8 cellular contexts compared by ENCODE assay signal in genomic region chr6:32148289-32148688, GRCh38. TPM values are rescaled to one million over a fixed set of nuclear protein-coding genes. Genes with fewer than 3 reads are reported as not detected.
A peak's percentile ranks its signal among the peaks of the same experiment; 100 is the strongest.
DNase-seq lines count a peak whose midpoint lies in the region; ATAC-seq and TF ChIP-seq lines count a peak whose summit lies in the region.

No MANE protein-coding gene starts in this region.

- H3K27me3 ChIP-seq in HUES64 (ENCODE audit: insufficient read depth, low read length) = peaks cover 24% of the 10 kb centered on the region

- H3K36me3 ChIP-seq in HUES64 (ENCODE audit: insufficient read depth, low read length) = no peaks in the 10 kb centered on the region

- H3K9me3 Mint-ChIP-seq in CD14-positive monocyte (peaks cover 0 to 29% (median 11%) of the 10 kb centered on the region in 7 donors), nephron progenitor cell (peaks cover 8% of the 10 kb centered on the region)

- H3K4me1 Mint-ChIP-seq in CD14-positive monocyte = peaks cover 23% of the 10 kb centered on the region
- peaks cover 69% of the 10 kb centered on the region for H3K4me1 Mint-ChIP-seq in nephron progenitor cell

- H3K27me3 Mint-ChIP-seq in CD14-positive monocyte (ENCODE audit: low read depth in 3 of 3) = peaks cover 58 to 70% (median 63%) of the 10 kb centered on the region in 3 donors
- H3K27me3 Mint-ChIP-seq in nephron progenitor cell (ENCODE audit: low read depth, poor library complexity) = peaks cover 64% of the 10 kb centered on the region

- H3K36me3 Mint-ChIP-seq in CD14-positive monocyte (peaks cover 0 to 13% of the 10 kb centered on the region in 2 donors), nephron progenitor cell (ENCODE audit: low read depth) (peaks cover 11% of the 10 kb centered on the region)

- H3K4me3 Mint-ChIP-seq in CD14-positive monocyte (peak overlapping the region; percentile 87 to 95), nephron progenitor cell (peak overlapping the region; percentile 77)

- intact Hi-C loops in CD14-positive monocyte (cut with micrococcal nuclease) = loop anchor here in 1 of 2 donors (1.0 kb wide), 1 partner anchor 28 kb away; the partner anchor contains the start of gene AGPAT1

- 89% methylated on average over 11 of the region's 12 CpGs for WGBS in HUES64

- H3K4me1 ChIP-seq in HUES64 (ENCODE audit: insufficient read depth, low read length) = peaks cover 19% of the 10 kb centered on the region

- H3K9ac ChIP-seq in HUES64 (ENCODE audit: low read depth, low read length) = no peak overlapping the region

- TF ChIP-seq CTCF in CD14-positive monocyte (IDR thresholded peaks at IDR 0.05) (no peak), nephron progenitor cell (IDR thresholded peaks at IDR 0.05) (no peak)

- no peak for ATAC-seq in GM21723 (IDR thresholded peaks at IDR 0.05; ENCODE audit: unreplicated experiment)

- H3K27ac Mint-ChIP-seq in CD14-positive monocyte = peak overlapping the region in 3 of 7 donors; percentile 36 to 59 (median 38)
- H3K27ac Mint-ChIP-seq in nephron progenitor cell = no peak overlapping the region

- no peak for DNase-seq in CD14-positive monocyte (ENCODE audit: low spot score)
- peak; percentile 58 for DNase-seq in ecto neural progenitor cell (ENCODE audit: low spot score)
- DNase-seq in nephron progenitor cell = no peak
- DNase-seq in COR-L47 (lab: John Stamatoyannopoulos, UW) = no peak
- DNase-seq in UCSD-AML1 (lab: John Stamatoyannopoulos, UW; ENCODE audit: unreplicated experiment) = no peak
- DNase-seq in DMS 273 (lab: John Stamatoyannopoulos, UW; ENCODE audit: unreplicated experiment) = no peak

- H3K9me3 ChIP-seq in HUES64 (ENCODE audit: insufficient read depth, low read depth, low read length) = no peaks in the 10 kb centered on the region

- no peak overlapping the region for H3K27ac ChIP-seq in HUES64 (ENCODE audit: low read depth, low read length)

- H3K4me3 ChIP-seq in HUES64 (ENCODE audit: low read length) = peak overlapping the region; percentile 31; the same call in 1 of the 2 replicates

RNA-seq across cellular contexts. Expression of gene PRRT1, which starts 3.5 kb away (rescaled TPM):
- polyA plus RNA-seq in CD14-positive monocyte = not detected
- polyA plus RNA-seq in HUES64 (2013, experiment 1 of 2) = 1.2 TPM
- 2.2 TPM for polyA plus RNA-seq in HUES64 (2013, experiment 2 of 2)

RNA-seq across cellular contexts. Expression of gene PPT2, which starts 5.7 kb away (rescaled TPM):
- polyA plus RNA-seq in CD14-positive monocyte = 1 to 10 TPM; 1.8 to 4.0 TPM
- 28.4 TPM for polyA plus RNA-seq in HUES64 (2013, experiment 1 of 2)
- 23.3 TPM for polyA plus RNA-seq in HUES64 (2013, experiment 2 of 2)

RNA-seq across cellular contexts. Expression of gene EGFL8, which starts 16.1 kb away (rescaled TPM):
- under 1 TPM in 1 of 2 donors, not detected in 1; 0.22 TPM for polyA plus RNA-seq in CD14-positive monocyte
- polyA plus RNA-seq in HUES64 (2013, experiment 1 of 2) = 8.1 TPM
- polyA plus RNA-seq in HUES64 (2013, experiment 2 of 2) = 8.0 TPM

RNA-seq across cellular contexts. Expression of gene FKBPL, which starts 18.2 kb away (rescaled TPM):
- 1 to 10 TPM; 1.2 to 1.8 TPM for polyA plus RNA-seq in CD14-positive monocyte
- 8.7 TPM for polyA plus RNA-seq in HUES64 (2013, experiment 1 of 2)
- 8.5 TPM for polyA plus RNA-seq in HUES64 (2013, experiment 2 of 2)

RNA-seq across cellular contexts. Expression of gene ATF6B, which starts 20.2 kb away (rescaled TPM):
- 10 to 100 TPM; 15.7 to 17.8 TPM for polyA plus RNA-seq in CD14-positive monocyte
- 20.2 TPM for polyA plus RNA-seq in HUES64 (2013, experiment 1 of 2)
- 26.1 TPM for polyA plus RNA-seq in HUES64 (2013, experiment 2 of 2)
